ENCODE assay signal across 8 cellular contexts in genomic region chr10:132360766-132361447, GRCh38. TPM values are rescaled to one million over a fixed set of nuclear protein-coding genes. Genes with fewer than 3 reads are reported as not detected.
DNase-seq lines count a peak whose midpoint lies in the region; ATAC-seq and TF ChIP-seq lines count a peak whose summit lies in the region.

No MANE protein-coding gene starts in this region.

- TF ChIP-seq CTCF in AG09319 (IDR thresholded peaks at IDR 0.05; ENCODE audit: low read depth, low read length) (peak; percentile 63), thoracic aorta (IDR thresholded peaks at IDR 0.05) (peak; percentile 43)

- no peak overlapping the region for H3K27ac ChIP-seq in thoracic aorta

- H3K9ac ChIP-seq in adipocyte (ENCODE audit: low read length), result no peak overlapping the region

- H3K4me1 ChIP-seq in adipocyte (ENCODE audit: control insufficient read depth, insufficient read depth, low read length) (peaks cover 8% of the 10 kb centered on the region), thoracic aorta (ENCODE audit: control insufficient read depth in 1 of 2, low read depth in 2 of 2) (no peaks in the 10 kb centered on the region)

- DNase-seq in AG09319 (ENCODE audit: extremely low read depth, low read depth), result no peak
- DNase-seq in LoVo (ENCODE audit: low spot score), result peak; percentile 8
- DNase-seq in adipocyte (ENCODE audit: low read depth), result peak; percentile 38
- DNase-seq in kidney tubule cell (ENCODE audit: low spot score), result peak; percentile 6
- no peak for DNase-seq in thoracic aorta (ENCODE audit: low spot score)
- no peak for DNase-seq in ureter (ENCODE audit: low spot score)

- H3K36me3 ChIP-seq in adipocyte (ENCODE audit: control insufficient read depth, insufficient read depth, low read length, severe bottlenecking) (peaks cover 11% of the 10 kb centered on the region), thoracic aorta (peaks cover 3% of the 10 kb centered on the region)

- ATAC-seq in thoracic aorta (ENCODE audit: insufficient number of reproducible peaks, low FRiP score, low read depth), result no peak
- ATAC-seq in HG03135 (IDR thresholded peaks at IDR 0.05; ENCODE audit: unreplicated experiment), result no peak
- no peak for ATAC-seq in GM19023 (IDR thresholded peaks at IDR 0.05; ENCODE audit: unreplicated experiment)

- no peak overlapping the region for H3K4me3 ChIP-seq in adipocyte (ENCODE audit: low read length)
- H3K4me3 ChIP-seq in thoracic aorta, result no peak overlapping the region

- H3K27me3 ChIP-seq in adipocyte (replicated peaks; ENCODE audit: control insufficient read depth, insufficient read depth, low read length) (no peaks in the 10 kb centered on the region), thoracic aorta (replicated peaks; ENCODE audit: insufficient read depth) (no peaks in the 10 kb centered on the region)

- H3K9me3 ChIP-seq in adipocyte (ENCODE audit: control insufficient read depth, low read length), result no peaks in the 10 kb centered on the region
- no peaks in the 10 kb centered on the region for H3K9me3 ChIP-seq in thoracic aorta

RNA-seq across cellular contexts. Expression of gene LRRC27, which starts 28.9 kb away (rescaled TPM):
- 1 to 10 TPM; 3.2 to 8.9 TPM for total RNA-seq in thoracic aorta
- 15.1 TPM for total RNA-seq in ureter

RNA-seq across cellular contexts. Expression of gene PWWP2B, which starts 36.1 kb away (rescaled TPM):
- total RNA-seq in thoracic aorta, result 1 to 10 TPM; 5.3 to 7.8 TPM
- total RNA-seq in ureter, result 46.0 TPM

RNA-seq across cellular contexts. Expression of gene STK32C, which starts 53.2 kb away (rescaled TPM):
- 1 to 10 TPM; 1.1 to 4.2 TPM for total RNA-seq in thoracic aorta
- total RNA-seq in ureter, result 10.8 TPM

Comparison
In these comparisons a context has a peak if more than half of its experiments do, and no peak if none do; other contexts are left out.
1. DNase-seq: peak in LoVo (single experiment), adipocyte (single experiment) and kidney tubule cell (single experiment); none in AG09319 (single experiment), thoracic aorta (single experiment) and ureter (single experiment).